ENCODE assay signal across 24 cellular contexts in the genomic region with DNA sequence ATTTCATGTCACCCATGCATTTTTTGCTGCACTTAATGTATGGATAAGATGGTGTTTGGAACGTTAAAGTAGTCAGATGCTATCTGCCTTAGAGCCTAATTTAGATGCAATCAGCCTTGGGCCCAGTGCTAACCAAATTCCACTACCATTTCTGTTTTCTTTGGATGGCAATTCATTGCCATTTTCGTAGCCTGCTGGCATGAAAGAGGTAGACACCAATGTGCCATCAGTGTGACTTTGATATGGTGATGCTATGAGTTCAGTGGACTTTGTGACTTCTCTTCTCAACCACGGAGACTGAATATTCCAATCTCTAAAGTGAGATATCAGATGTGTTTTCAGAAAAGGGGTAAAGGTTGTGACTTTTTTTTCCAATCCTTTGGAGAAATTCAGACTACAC. TPM values are rescaled to one million over a fixed set of nuclear protein-coding genes. Genes with fewer than 3 reads are reported as not detected.
DNase-seq lines count a peak whose midpoint lies in the region; ATAC-seq, FAIRE-seq and TF ChIP-seq lines count a peak whose summit lies in the region.
"Had no signal": no experiment of that assay in that cellular context is flagged by ENCODE, and none has a peak within 500 bp of the region (broad histone marks: within the 10 kb centered on the region; RNA-seq: fewer than 3 reads in every experiment).

No MANE protein-coding gene starts in this region.

- WGBS in small intestine, 3 donors, result 49 to 78% (median 54%) methylated on average over 3 of the region's 3 CpGs

- H3K9me3 ChIP-seq in OCI-LY7 (ENCODE audit: low read length) (no peaks in the 10 kb centered on the region), small intestine (ENCODE audit: control insufficient read depth, low read depth) (no peaks in the 10 kb centered on the region), upper lobe of right lung (no peaks in the 10 kb centered on the region)
- H3K9me3 ChIP-seq: adrenal gland, sigmoid colon, SJCRH30 had no signal

- H3K79me2 ChIP-seq in OCI-LY7 (ENCODE audit: insufficient read depth, low read depth, low read length), result peaks cover 44% of the 10 kb centered on the region

- H3K9me2 ChIP-seq in OCI-LY7 (ENCODE audit: insufficient read depth, low read length), result no peaks in the 10 kb centered on the region

- FAIRE-seq in small intestine (lab: Jason Lieb, UNC), result no peak
- FAIRE-seq: frontal cortex, GM12891 had no signal

- no peak overlapping the region for H3K27ac Mint-ChIP-seq in activated naive CD4-positive, alpha-beta T cell treated with anti-CD3 and anti-CD28 coated beads, Interleukin-2, amount 50 U/mL, for 24 hours
- H3K27ac Mint-ChIP-seq in glutamatergic neuron (ENCODE audit: unreplicated experiment), result peak overlapping the region; percentile 8
- H3K27ac Mint-ChIP-seq: WTC11 had no signal

- in situ Hi-C loops in GM13977 (cut with MboI; ENCODE audit: low pct_unique_long_range_greater_than_20kb, low sequenced_read_pairs, unreplicated experiment), result no loop called here

- H3K9me3 Mint-ChIP-seq in activated naive CD4-positive, alpha-beta T cell treated with anti-CD3 and anti-CD28 coated beads, Interleukin-2, amount 50 U/mL, for 24 hours, result no peaks in the 10 kb centered on the region
- H3K9me3 Mint-ChIP-seq in glutamatergic neuron (ENCODE audit: unreplicated experiment), result peaks cover 18% of the 10 kb centered on the region
- H3K9me3 Mint-ChIP-seq: CD14-positive monocyte; naive thymus-derived CD8-positive, alpha-beta T cell; WTC11 had no signal

- CTCF ChIA-PET in OCI-LY7 (lab: Charles Lee; ENCODE audit: unreplicated experiment), result no interaction called here

- no peak for TF ChIP-seq CTCF in OCI-LY7 (conservative IDR thresholded peaks at IDR 0.05; ENCODE audit: low read length)
- TF ChIP-seq CTCF in glutamatergic neuron (IDR thresholded peaks at IDR 0.05; ENCODE audit: partially characterized antibody, unreplicated experiment), result no peak
- TF ChIP-seq CTCF in GM13977 (IDR thresholded peaks at IDR 0.05; ENCODE audit: extremely low read depth, insufficient read depth, missing control alignments), result no peak
- TF ChIP-seq CTCF in upper lobe of right lung (IDR thresholded peaks at IDR 0.05), result no peak

- H3K36me3 Mint-ChIP-seq in activated naive CD4-positive, alpha-beta T cell treated with anti-CD3 and anti-CD28 coated beads, Interleukin-2, amount 50 U/mL, for 24 hours, result no peaks in the 10 kb centered on the region
- H3K36me3 Mint-ChIP-seq in glutamatergic neuron (ENCODE audit: unreplicated experiment), result no peaks in the 10 kb centered on the region

- no TSS peak for BruUV-seq in OCI-LY7 (replicated peaks; lab: Mats Ljungman, UMichigan)

- H3K4me3 ChIP-seq in OCI-LY7 (ENCODE audit: low read depth, low read length, poor library complexity, severe bottlenecking) (no peak overlapping the region), small intestine (ENCODE audit: low read depth in 1 of 2, low read length in 2 of 2) (no peak overlapping the region), upper lobe of right lung (no peak overlapping the region)

- H3K36me3 ChIP-seq in OCI-LY7 (ENCODE audit: insufficient read depth, low read length), result peaks cover 9% of the 10 kb centered on the region; the same call in 1 of the 2 replicates
- H3K36me3 ChIP-seq in small intestine (ENCODE audit: control insufficient read depth in 2 of 2, insufficient read depth in 2 of 2, low read length in 2 of 2), result no peaks in the 10 kb centered on the region
- H3K36me3 ChIP-seq in upper lobe of right lung, result no peaks in the 10 kb centered on the region
- H3K36me3 ChIP-seq: adrenal gland, cardiac muscle cell, sigmoid colon, SJCRH30 had no signal

- H3K27me3 Mint-ChIP-seq in activated naive CD4-positive, alpha-beta T cell treated with anti-CD3 and anti-CD28 coated beads, Interleukin-2, amount 50 U/mL, for 24 hours, result no peaks in the 10 kb centered on the region
- peaks cover 12% of the 10 kb centered on the region for H3K27me3 Mint-ChIP-seq in glutamatergic neuron (ENCODE audit: unreplicated experiment)
- H3K27me3 Mint-ChIP-seq: naive thymus-derived CD8-positive, alpha-beta T cell had no signal

- no peak for DNase-seq in activated naive CD4-positive, alpha-beta T cell (lab: John Stamatoyannopoulos, UW)
- DNase-seq in OCI-LY7 (ENCODE audit: low spot score) (no peak), glutamatergic neuron (no peak), small intestine (peak; percentile 20), GM13977 (ENCODE audit: low spot score) (no peak), upper lobe of right lung (no peak), inferior parietal cortex (ENCODE audit: extremely low spot score) (no peak)
- DNase-seq: ACHN; adrenal gland; GOT3; mesendoderm; MV-4-11; naive thymus-derived CD8-positive, alpha-beta T cell; NCI-H1694 treated with DMSO at 0.1 percent for 48 hours; NCI-H2227 treated with DMSO at 0.1 percent for 48 hours; sigmoid colon; SJCRH30 had no signal

- H4K20me1 ChIP-seq in OCI-LY7 (ENCODE audit: insufficient read depth, low read length), result peaks cover 15% of the 10 kb centered on the region

- peak overlapping the region; percentile 96; the same call in 1 of the 2 replicates for H3K4me2 ChIP-seq in OCI-LY7 (ENCODE audit: low read length)

- POLR2A ChIA-PET in OCI-LY7 (lab: Charles Lee), result no interaction called here

- peaks cover 24% of the 10 kb centered on the region for H3K4me1 Mint-ChIP-seq in activated naive CD4-positive, alpha-beta T cell treated with anti-CD3 and anti-CD28 coated beads, Interleukin-2, amount 50 U/mL, for 24 hours
- peaks cover 10% of the 10 kb centered on the region for H3K4me1 Mint-ChIP-seq in glutamatergic neuron (ENCODE audit: low read depth, unreplicated experiment)

- H3K27me3 ChIP-seq in small intestine (ENCODE audit: control insufficient read depth in 2 of 2, insufficient read depth in 2 of 2, low read length in 2 of 2) (no peaks in the 10 kb centered on the region), upper lobe of right lung (no peaks in the 10 kb centered on the region)
- H3K27me3 ChIP-seq: adrenal gland, cardiac muscle cell, sigmoid colon, SJCRH30 had no signal

- intact Hi-C loops in OCI-LY7 (cut with micrococcal nuclease; ENCODE audit: unreplicated experiment), result loop anchor here (2.0 to 5.0 kb wide), 3 partner anchors 49 to 504 kb away; a partner anchor contains a TSS
- intact Hi-C loops in upper lobe of right lung (cut with DNase I), result no loop called here

- no peak overlapping the region for H2AFZ ChIP-seq in OCI-LY7 (ENCODE audit: low read length)

- H3K27ac ChIP-seq in OCI-LY7 (ENCODE audit: low read depth, low read length, poor library complexity, severe bottlenecking) (no peak overlapping the region), small intestine (ENCODE audit: low read depth in 1 of 2, low read length in 1 of 2) (no peak overlapping the region), upper lobe of right lung (no peak overlapping the region)
- H3K27ac ChIP-seq: SJCRH30 had no signal

- H3K4me1 ChIP-seq in OCI-LY7 (ENCODE audit: insufficient read depth, low read length, poor library complexity, severe bottlenecking), result peaks cover 7% of the 10 kb centered on the region
- H3K4me1 ChIP-seq in small intestine (ENCODE audit: control insufficient read depth in 2 of 2, insufficient read depth in 1 of 2, low read depth in 1 of 2, low read length in 1 of 2), result peaks cover 3 to 4% of the 10 kb centered on the region in 2 donors
- peaks cover 12% of the 10 kb centered on the region for H3K4me1 ChIP-seq in upper lobe of right lung
- H3K4me1 ChIP-seq: SJCRH30 had no signal

- no peak for ATAC-seq in upper lobe of right lung
- ATAC-seq: naive thymus-derived CD8-positive, alpha-beta T cell; Panc1; WTC11 had no signal

- H3K4me3 Mint-ChIP-seq in activated naive CD4-positive, alpha-beta T cell treated with anti-CD3 and anti-CD28 coated beads, Interleukin-2, amount 50 U/mL, for 24 hours, result peak overlapping the region; percentile 6
- no peak overlapping the region for H3K4me3 Mint-ChIP-seq in glutamatergic neuron (ENCODE audit: unreplicated experiment)

RNA-seq across cellular contexts. Expression of a gene that starts 1.5 kb away (rescaled TPM):
- 13.3 and 17.6 TPM in 2 replicates for total RNA-seq in OCI-LY7 (2014; rRNA removed; shearing (Covaris generic))
- total RNA-seq in OCI-LY7 (2022) (18.9 and 19.2 TPM in 2 replicates), glutamatergic neuron (ENCODE audit: unreplicated experiment) (11.5 TPM), upper lobe of right lung (30.4 TPM)
- 10 to 100 TPM; 30.6 to 72.4 (median 54.1) TPM for polyA plus RNA-seq in small intestine

RNA-seq across cellular contexts. Expression of a gene that starts 1.9 kb away (rescaled TPM):
- total RNA-seq in OCI-LY7 (2014; rRNA removed; shearing (Covaris generic)), result 18.3 and 30.4 TPM in 2 replicates
- 23.9 and 28.9 TPM in 2 replicates for total RNA-seq in OCI-LY7 (2022)
- total RNA-seq in glutamatergic neuron (ENCODE audit: unreplicated experiment), result 18.5 TPM
- polyA plus RNA-seq in small intestine, result 1 to 10 TPM; 1.8 to 4.3 (median 3.5) TPM
- total RNA-seq in upper lobe of right lung, result 3.9 TPM

RNA-seq across cellular contexts. Expression of a gene that starts 49.6 kb away (rescaled TPM):
- total RNA-seq in OCI-LY7 (2014; rRNA removed; shearing (Covaris generic)), result 27.3 and 29.9 TPM in 2 replicates
- total RNA-seq in OCI-LY7 (2022) (21.2 and 25.0 TPM in 2 replicates), glutamatergic neuron (ENCODE audit: unreplicated experiment) (22.1 TPM), upper lobe of right lung (19.7 TPM)
- polyA plus RNA-seq in small intestine, result 10 to 100 TPM; 28.4 to 46.5 (median 33.4) TPM
